In the genomic region with DNA sequence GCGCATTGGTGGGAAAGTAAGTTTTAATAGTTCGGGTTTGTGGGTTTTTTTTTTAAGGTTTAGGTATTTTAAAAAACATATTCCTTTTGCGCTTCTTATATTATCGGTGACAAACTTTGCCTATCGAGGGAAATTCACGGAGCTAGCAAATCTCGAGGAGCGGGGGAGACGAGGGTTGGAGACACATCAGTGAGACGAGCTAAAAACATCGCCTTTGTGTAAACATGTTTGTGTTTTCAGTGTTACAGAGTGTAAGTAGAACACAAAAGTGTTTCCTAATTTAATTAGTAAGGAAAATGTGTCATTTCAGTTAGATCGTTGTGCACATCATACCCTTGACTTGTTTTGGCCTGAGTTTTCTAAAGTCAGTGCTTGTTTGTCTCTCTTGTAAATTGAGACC, we compare ENCODE assay signal across 8 cellular contexts. TPM values are rescaled to one million over a fixed set of nuclear protein-coding genes. Genes with fewer than 3 reads are reported as not detected.
DNase-seq lines count a peak whose midpoint lies in the region; ATAC-seq, FAIRE-seq and TF ChIP-seq lines count a peak whose summit lies in the region.

No MANE protein-coding gene starts in this region.

- H3K18ac ChIP-seq in IMR-90 (ENCODE audit: low read depth, low read length), result no peak overlapping the region

- POLR2A ChIA-PET in AG04449 (lab: Yijun Ruan, JAX), result interaction anchor here (0.8 to 2.6 kb wide), 4 partner anchors 8 to 51 kb away, joined by 3 to 6 read pairs (median 3); a partner anchor contains a TSS
- POLR2A ChIA-PET in IMR-90 (lab: Charles Lee; ENCODE audit: unreplicated experiment), result interaction anchor here (0.7 kb wide), 1 partner anchor 1136 kb away, joined by 3 read pairs; no protein-coding TSS in a partner anchor

- H3K9me1 ChIP-seq in IMR-90 (ENCODE audit: insufficient read depth, low read length), result peaks cover 2% of the 10 kb centered on the region; the same call in 1 of the 2 replicates

- in situ Hi-C loops in IMR-90 (cut with MboI; ENCODE audit: low sequenced_read_pairs), result no loop called here

- no peak for FAIRE-seq in bronchial epithelial cell (lab: Jason Lieb, UNC)

- no peak overlapping the region for H2AK9ac ChIP-seq in IMR-90 (replicated peaks; ENCODE audit: low read depth, low read length, poor library complexity)

- DNase-seq in AG04449 (ENCODE audit: low read depth, low spot score) (no peak), IMR-90 (no peak), bronchial epithelial cell (ENCODE audit: low read depth) (no peak), RKO (ENCODE audit: low spot score) (no peak), DMS153 treated with DMSO at 0.1 percent for 48 hours (lab: John Stamatoyannopoulos, UW; ENCODE audit: unreplicated experiment) (no peak)
- DNase-seq in stimulated activated CD4-positive, alpha-beta T cell treated with anti-CD3 and anti-CD28 coated beads, Interleukin-12 subunit alpha, Interleukin-12 subunit beta, amount 100 ng/mL, for 4 hours, result no peak

- H2AFZ ChIP-seq in IMR-90 (replicated peaks; ENCODE audit: low read length, poor library complexity), result no peak overlapping the region

- H4K20me1 ChIP-seq in IMR-90 (ENCODE audit: insufficient read depth, low read length), result peaks cover 24% of the 10 kb centered on the region

- peak overlapping the region; percentile 84 for H2BK5ac ChIP-seq in IMR-90 (ENCODE audit: low read depth, low read length, poor library complexity, severe bottlenecking)

- CTCF ChIA-PET in AG04449 (lab: Yijun Ruan, JAX) (interaction anchor here (0.9 to 6.2 kb wide), 6 partner anchors 12 to 414 kb away, joined by 3 to 34 read pairs (median 8); no protein-coding TSS in a partner anchor), IMR-90 (lab: Yijun Ruan, JAX) (interaction anchor here (0.6 kb wide), 1 partner anchor 27 kb away, joined by 4 read pairs; no protein-coding TSS in a partner anchor)

- H3K14ac ChIP-seq in IMR-90 (replicated peaks; ENCODE audit: low read depth, low read length), result peak overlapping the region; percentile 88

- peak overlapping the region; percentile 19; the same call in 1 of the 2 replicates for H3K27ac ChIP-seq in IMR-90 (ENCODE audit: insufficient read depth, low read length)

- H2BK20ac ChIP-seq in IMR-90 (ENCODE audit: low read depth, low read length), result no peak overlapping the region

- H3K4me1 ChIP-seq in IMR-90 (ENCODE audit: control insufficient read depth, insufficient read depth, low read length) (peaks cover 2% of the 10 kb centered on the region; the same call in 1 of the 2 replicates), mucosa of stomach (ENCODE audit: control insufficient read depth, insufficient read depth, low read length) (peaks cover 21% of the 10 kb centered on the region)

- H4K91ac ChIP-seq in IMR-90 (ENCODE audit: insufficient read depth, low read depth, low read length), result no peak overlapping the region

- H3K9ac ChIP-seq in IMR-90 (ENCODE audit: low read depth, low read length) (peak overlapping the region; percentile 81), mucosa of stomach (ENCODE audit: low read length) (peak overlapping the region; percentile 99)

- peak overlapping the region; percentile 35 to 94; a peak in 3 of 4 replicates for H4K8ac ChIP-seq in IMR-90 (ENCODE audit: low read depth in 2 of 2, low read length in 2 of 2)

- no peak overlapping the region for H2BK120ac ChIP-seq in IMR-90 (ENCODE audit: low read depth, low read length)

- H3K9me3 ChIP-seq in IMR-90 (ENCODE audit: control insufficient read depth, insufficient read depth, low read length), result no peaks in the 10 kb centered on the region
- H3K9me3 ChIP-seq in mucosa of stomach (ENCODE audit: control insufficient read depth, low read length), result no peaks in the 10 kb centered on the region

- H3K56ac ChIP-seq in IMR-90 (ENCODE audit: extremely low read depth, insufficient read depth, low read length), result peak overlapping the region; percentile 69

- no TSS peak for BruUV-seq in IMR-90 (replicated peaks; lab: Mats Ljungman, UMichigan)

- no peak overlapping the region for H2BK15ac ChIP-seq in IMR-90 (ENCODE audit: low read depth, low read length)

- dilution Hi-C loops in IMR-90 (cut with HindIII; ENCODE audit: low sequenced_read_pairs, unreplicated experiment), result no loop called here

- H3K23ac ChIP-seq in IMR-90 (ENCODE audit: low read depth, low read length), result peak overlapping the region; percentile 74

- intact Hi-C loops in IMR-90 (cut with micrococcal nuclease), result no loop called here

- TF ChIP-seq POLR2A in IMR-90 (IDR thresholded peaks at IDR 0.05; ENCODE audit: low read depth, low read length), result no peak

- ATAC-seq in IMR-90 (ENCODE audit: low read depth), result no peak
- ATAC-seq in GM18868 (IDR thresholded peaks at IDR 0.05; ENCODE audit: unreplicated experiment), result no peak

- H3K79me1 ChIP-seq in IMR-90 (ENCODE audit: low read depth in 1 of 2, low read length in 2 of 2), result peaks cover 12 to 30% of the 10 kb centered on the region in 2 experiments

- H3K4me3 ChIP-seq in AG04449 (ENCODE audit: low read depth, low read length) (peak overlapping the region; percentile 87), IMR-90 (ENCODE audit: insufficient read depth, low read depth, low read length) (peak overlapping the region; percentile 79), bronchial epithelial cell (ENCODE audit: low read depth, low read length) (peak overlapping the region; percentile 96), mucosa of stomach (ENCODE audit: low read length) (peak overlapping the region; percentile 87)

- 0% methylated on average over 4 of the region's 12 CpGs; no CpG with 5 or more reads in 1 of the 2 experiments for WGBS in IMR-90 (ENCODE audit: extremely low coverage in 2 of 2, insufficient read length in 1 of 2), 2 experiments

- peak overlapping the region; percentile 82; the same call in 1 of the 2 replicates for H4K5ac ChIP-seq in IMR-90 (ENCODE audit: low read depth, low read length)

- TF ChIP-seq CTCF in AG04449 (IDR thresholded peaks at IDR 0.05; ENCODE audit: insufficient read depth, low read length, missing control alignments) (no peak), IMR-90 (conservative IDR thresholded peaks at IDR 0.05; ENCODE audit: low read depth, low read length) (no peak), bronchial epithelial cell (IDR thresholded peaks at IDR 0.05; ENCODE audit: insufficient read depth, low read length, severe bottlenecking) (no peak)

- peak overlapping the region; percentile 89; the same call in 1 of the 2 replicates for H3K4ac ChIP-seq in IMR-90 (ENCODE audit: low read depth, low read length)

- H3K4me2 ChIP-seq in IMR-90 (ENCODE audit: low read depth, low read length), result peak overlapping the region; percentile 100

- peak overlapping the region; percentile 91; the same call in 1 of the 2 replicates for H2AK5ac ChIP-seq in IMR-90 (ENCODE audit: low read depth, low read length)

- H3K27me3 ChIP-seq in IMR-90 (ENCODE audit: control insufficient read depth, insufficient read depth, low read length), result no peaks in the 10 kb centered on the region
- no peaks in the 10 kb centered on the region for H3K27me3 ChIP-seq in bronchial epithelial cell (ENCODE audit: control insufficient read depth, insufficient read depth, low read length)
- no peaks in the 10 kb centered on the region for H3K27me3 ChIP-seq in mucosa of stomach (ENCODE audit: control insufficient read depth, insufficient read depth, low read length)

- peaks cover 11% of the 10 kb centered on the region for H3K36me3 ChIP-seq in IMR-90 (ENCODE audit: control insufficient read depth, insufficient read depth, low read length)
- peaks cover 13% of the 10 kb centered on the region for H3K36me3 ChIP-seq in bronchial epithelial cell (ENCODE audit: control insufficient read depth, insufficient read depth, low read length)
- H3K36me3 ChIP-seq in mucosa of stomach (ENCODE audit: control insufficient read depth, insufficient read depth, low read length), result no peaks in the 10 kb centered on the region

- TF ChIP-seq RAD21 in IMR-90 (IDR thresholded peaks at IDR 0.05; ENCODE audit: low read length), result no peak

TF ChIP-seq in IMR-90, 13 proteins besides CTCF, POLR2A, EP300 and RAD21:
- no peak for TF ChIP-seq MAZ (IDR thresholded peaks at IDR 0.05; ENCODE audit: borderline replicate concordance, low read depth, low read length)
- no peak for TF ChIP-seq FOS (IDR thresholded peaks at IDR 0.05; ENCODE audit: low read depth, low read length)

RNA-seq across cellular contexts. Expression of a gene that starts 0.9 kb away (rescaled TPM):
- total RNA-seq in IMR-90 (2012; rRNA removed) (211 and 225 TPM in 2 replicates), bronchial epithelial cell (227 and 244 TPM in 2 replicates)
- polyA plus RNA-seq in IMR-90 (2012; rRNA removed), result 410 and 443 TPM in 2 replicates
- polyA plus RNA-seq in IMR-90 (2012; cell fraction: cytosol; rRNA removed), result 226 and 424 TPM in 2 replicates
- polyA plus RNA-seq in IMR-90 (2012; cell fraction: nucleus; rRNA removed; ENCODE audit: low replicate concordance), result 47.3 and 183 TPM in 2 replicates

RNA-seq across cellular contexts. Expression of a gene that starts 50.6 kb away (rescaled TPM):
- 3.2 and 6.4 TPM in 2 replicates for total RNA-seq in IMR-90 (2012; rRNA removed)
- 23.1 and 28.3 TPM in 2 replicates for polyA plus RNA-seq in IMR-90 (2012; rRNA removed)
- 13.8 and 28.3 TPM in 2 replicates for polyA plus RNA-seq in IMR-90 (2012; cell fraction: cytosol; rRNA removed)
- 16.9 and 18.6 TPM in 2 replicates for polyA plus RNA-seq in IMR-90 (2012; cell fraction: nucleus; rRNA removed; ENCODE audit: low replicate concordance)
- 2.3 and 3.4 TPM in 2 replicates for total RNA-seq in bronchial epithelial cell
